In the genomic region with DNA sequence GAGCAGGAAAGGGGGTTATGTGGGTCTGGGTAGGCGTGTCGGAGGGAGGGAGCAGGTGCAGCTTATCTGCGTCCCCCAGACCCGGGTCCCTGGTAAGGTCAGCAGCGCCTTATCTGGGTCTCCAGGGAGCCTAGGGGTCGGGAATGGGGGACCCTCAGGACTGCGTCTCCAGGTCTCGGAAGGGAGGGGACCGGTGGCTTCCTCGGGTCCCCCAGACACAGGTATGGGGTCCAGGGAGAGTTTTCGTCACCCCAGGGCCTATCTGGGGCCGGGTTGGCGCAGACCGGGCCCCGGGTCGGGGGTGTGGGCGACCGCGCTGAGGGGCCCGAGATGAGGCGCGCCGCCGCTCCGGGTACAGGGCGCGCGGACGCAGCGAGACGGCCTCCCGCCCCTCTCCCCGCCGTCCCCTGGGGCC, we compare ENCODE assay signal across 8 cellular contexts. TPM values are rescaled to one million over a fixed set of nuclear protein-coding genes. Genes with fewer than 3 reads are reported as not detected.
DNase-seq lines count a peak whose midpoint lies in the region; ATAC-seq and TF ChIP-seq lines count a peak whose summit lies in the region.

No MANE protein-coding gene starts in this region.

- H3K4me3 ChIP-seq in astrocyte of the cerebellum (ENCODE audit: low read depth, low read length) (peak overlapping the region; percentile 91), lower lobe of right lung (peak overlapping the region; percentile 96), tibial nerve (peak overlapping the region; percentile 80 to 99 (median 95))

- no peak for TF ChIP-seq CTCF in astrocyte of the cerebellum (IDR thresholded peaks at IDR 0.05; ENCODE audit: low read depth, low read length, missing control alignments)
- no peak for TF ChIP-seq CTCF in lower lobe of right lung (IDR thresholded peaks at IDR 0.05)
- TF ChIP-seq CTCF in tibial nerve (IDR thresholded peaks at IDR 0.05) = no peak

- in situ Hi-C loops in astrocyte of the cerebellum (cut with HindIII; ENCODE audit: low sequenced_read_pairs) = no loop called here

- no peak for TF ChIP-seq EP300 in tibial nerve (IDR thresholded peaks at IDR 0.05)

- TF ChIP-seq POLR2A in tibial nerve (IDR thresholded peaks at IDR 0.05) = no peak

- 0 to 6% methylated on average over 3 to 10 of the region's 34 CpGs for WGBS in tibial nerve, 2 donors

- H3K9me3 ChIP-seq in lower lobe of right lung (no peaks in the 10 kb centered on the region), tibial nerve (no peaks in the 10 kb centered on the region)

- H3K27ac ChIP-seq in lower lobe of right lung = peak overlapping the region; percentile 94
- H3K27ac ChIP-seq in tibial nerve = peak overlapping the region; percentile 78 to 93 (median 89)

- intact Hi-C loops in lower lobe of right lung (cut with DNase I) = no loop called here

- H3K4me1 ChIP-seq in lower lobe of right lung (peaks cover 60% of the 10 kb centered on the region), tibial nerve (peaks cover 0 to 73% (median 39%) of the 10 kb centered on the region in 4 donors)

- H3K27me3 ChIP-seq in lower lobe of right lung (ENCODE audit: low read depth) (no peaks in the 10 kb centered on the region), tibial nerve (no peaks in the 10 kb centered on the region)

- peak; percentile 11 for ATAC-seq in HG03565 (IDR thresholded peaks at IDR 0.05; ENCODE audit: unreplicated experiment)
- peak; percentile 0 to 21 for ATAC-seq in lower lobe of right lung

- H3K36me3 ChIP-seq in lower lobe of right lung (peaks cover 21% of the 10 kb centered on the region), tibial nerve (peaks cover 0 to 26% (median 0%) of the 10 kb centered on the region in 3 donors)

- peak; percentile 41 for DNase-seq in stimulated activated CD4-positive, alpha-beta T cell treated with anti-CD3 and anti-CD28 coated beads, Interleukin-15, amount 100 ng/mL, for 24 hours
- no peak for DNase-seq in stimulated activated CD4-positive, alpha-beta T cell treated with anti-CD3 and anti-CD28 coated beads, Interleukin-2, amount 100 ng/mL, for 48 hours
- DNase-seq in astrocyte of the cerebellum (ENCODE audit: low read depth) (no peak), lower lobe of right lung (no peak), tibial nerve (ENCODE audit: low spot score in 2 of 2) (no peak), Ammon's horn (ENCODE audit: low spot score) (no peak), COLO829 (ENCODE audit: low spot score) (no peak)

RNA-seq across cellular contexts. Expression of a gene that starts 0.3 kb away (rescaled TPM):
- 17.6 TPM for total RNA-seq in lower lobe of right lung
- total RNA-seq in tibial nerve = 1 to 10 TPM; 4.2 to 7.2 (median 6.3) TPM

RNA-seq across cellular contexts. Expression of a gene that starts 0.5 kb away (rescaled TPM):
- total RNA-seq in lower lobe of right lung = 26.1 TPM
- total RNA-seq in tibial nerve = 10 to 100 TPM; 26.0 to 49.4 (median 32.4) TPM
